Comparison of ENCODE assay signal across 8 cellular contexts in the genomic region with DNA sequence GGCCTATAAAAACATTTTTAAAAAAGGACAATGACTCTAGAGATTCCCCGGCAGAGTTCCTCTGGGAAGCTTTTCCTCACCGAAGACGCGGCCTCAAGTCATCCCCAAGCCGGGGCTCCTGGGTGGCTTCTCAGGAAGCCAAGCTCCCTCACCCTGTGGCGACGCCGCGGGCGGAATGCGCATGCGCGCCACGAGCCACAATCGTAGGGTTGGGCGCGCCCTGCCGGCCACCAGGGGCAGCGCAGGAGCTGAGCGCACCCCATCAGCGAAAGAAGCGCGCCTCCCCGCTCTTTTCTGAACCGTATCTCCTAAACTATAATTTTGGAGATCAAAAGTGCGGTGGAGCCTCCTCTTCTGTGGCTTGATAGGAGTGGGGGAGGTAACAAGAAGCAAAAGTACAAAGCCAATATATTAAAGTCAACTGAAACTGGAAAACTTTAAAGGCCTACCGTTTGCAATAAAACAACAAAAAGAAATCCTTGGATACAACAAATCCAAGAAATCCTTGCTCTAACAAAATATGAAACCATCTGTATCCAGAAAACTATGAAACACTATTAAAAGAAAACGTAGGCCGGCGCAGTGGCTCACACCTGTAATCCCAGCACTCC. TPM values are rescaled to one million over a fixed set of nuclear protein-coding genes. Genes with fewer than 3 reads are reported as not detected.
DNase-seq lines count a peak whose midpoint lies in the region; ATAC-seq and TF ChIP-seq lines count a peak whose summit lies in the region.

No MANE protein-coding gene starts in this region.

- H3K4me2 ChIP-seq in BLaER1 treated with 17β-estradiol and CSF1 and Interleukin-3, amounts not matched to agents 10 nM and 100 nM = peak overlapping the region in 9 of 11 experiments; percentile 2 to 53 (median 37); a peak in 15 of 22 replicates
- H3K4me2 ChIP-seq in SU-DHL-6 (ENCODE audit: low read depth, low read length, poor library complexity, severe bottlenecking) = no peak overlapping the region
- no peak overlapping the region for H3K4me2 ChIP-seq in smooth muscle cell

- H3K79me2 ChIP-seq in SU-DHL-6 (ENCODE audit: insufficient read depth, low read length) (no peaks in the 10 kb centered on the region), smooth muscle cell (ENCODE audit: low read depth) (no peaks in the 10 kb centered on the region)

- H3K4me1 ChIP-seq in BLaER1 treated with 17β-estradiol and CSF1 and Interleukin-3, amounts not matched to agents 10 nM and 100 nM = peaks cover 5 to 23% (median 12%) of the 10 kb centered on the region in 10 experiments; a peak in 17 of 20 replicates
- H3K4me1 ChIP-seq in smooth muscle cell (ENCODE audit: low read depth) = no peaks in the 10 kb centered on the region

- H3K9me3 ChIP-seq in BLaER1 treated with 17β-estradiol and CSF1 and Interleukin-3, amounts not matched to agents 10 nM and 100 nM (replicated peaks in 1 of 11) = peaks cover 43 to 94% (median 75%) of the 10 kb centered on the region in 11 experiments
- H3K9me3 ChIP-seq in SU-DHL-6 (ENCODE audit: insufficient read depth, low read length) = no peaks in the 10 kb centered on the region; the same call in 1 of the 2 replicates
- no peaks in the 10 kb centered on the region for H3K9me3 ChIP-seq in smooth muscle cell (replicated peaks; ENCODE audit: low read depth)

- H3K27me3 ChIP-seq in BLaER1 treated with 17β-estradiol and CSF1 and Interleukin-3, amounts not matched to agents 10 nM and 100 nM = peaks cover 0 to 16% (median 3%) of the 10 kb centered on the region in 11 experiments; a peak in 4 of 22 replicates
- H3K27me3 ChIP-seq in SU-DHL-6 (ENCODE audit: low read length) = no peaks in the 10 kb centered on the region
- H3K27me3 ChIP-seq in smooth muscle cell (ENCODE audit: low read depth) = no peaks in the 10 kb centered on the region

- peak; percentile 83 for DNase-seq in activated naive CD8-positive, alpha-beta T cell treated with anti-CD3 and anti-CD28 coated beads, Interleukin-2, amount 50 U/mL, for 16 hours (ENCODE audit: low read depth, low spot score)
- DNase-seq in hepatic stellate cell (ENCODE audit: low spot score) (peak; percentile 85), smooth muscle cell (lab: John Stamatoyannopoulos, UW; ENCODE audit: unreplicated experiment) (no peak), NCI-H2107 treated with DMSO at 0.1 percent for 48 hours (lab: John Stamatoyannopoulos, UW; ENCODE audit: unreplicated experiment) (no peak)

- WGBS in smooth muscle cell (ENCODE audit: low lambda C conversion rate) = 27% methylated on average over 30 of the region's 30 CpGs

- H3K9me2 ChIP-seq in SU-DHL-6 (replicated peaks; ENCODE audit: insufficient read depth, low read length) = no peaks in the 10 kb centered on the region

- peaks cover 0 to 1% (median 0%) of the 10 kb centered on the region in 11 experiments; a peak in 1 of 22 replicates for H3K36me3 ChIP-seq in BLaER1 treated with 17β-estradiol and CSF1 and Interleukin-3, amounts not matched to agents 10 nM and 100 nM
- H3K36me3 ChIP-seq in SU-DHL-6 (ENCODE audit: low read length) (no peaks in the 10 kb centered on the region), smooth muscle cell (ENCODE audit: low read depth) (no peaks in the 10 kb centered on the region)

- H3K27ac ChIP-seq in BLaER1 treated with 17β-estradiol and CSF1 and Interleukin-3, amounts not matched to agents 10 nM and 100 nM = no peak overlapping the region
- H3K27ac ChIP-seq in SU-DHL-6 (ENCODE audit: low read depth, low read length) = no peak overlapping the region
- H3K27ac ChIP-seq in smooth muscle cell (ENCODE audit: low read depth) = no peak overlapping the region

- H3K9ac ChIP-seq in BLaER1 treated with 17β-estradiol and CSF1 and Interleukin-3, amounts not matched to agents 10 nM and 100 nM = no peak overlapping the region
- H3K9ac ChIP-seq in SU-DHL-6 (ENCODE audit: low read length) (no peak overlapping the region), smooth muscle cell (ENCODE audit: low read depth) (no peak overlapping the region)

- no peaks in the 10 kb centered on the region for H4K20me1 ChIP-seq in BLaER1 treated with 17β-estradiol and CSF1 and Interleukin-3, amounts not matched to agents 10 nM and 100 nM
- H4K20me1 ChIP-seq in SU-DHL-6 (ENCODE audit: low read depth, low read length) (no peaks in the 10 kb centered on the region), smooth muscle cell (ENCODE audit: low read depth) (no peaks in the 10 kb centered on the region)

- ATAC-seq in GM18907 (IDR thresholded peaks at IDR 0.05; ENCODE audit: unreplicated experiment) = no peak
- no peak for ATAC-seq in HG02840 (IDR thresholded peaks at IDR 0.05; ENCODE audit: low FRiP score, unreplicated experiment)

- H2AFZ ChIP-seq in SU-DHL-6 (ENCODE audit: low read depth, low read length, severe bottlenecking) (no peak overlapping the region), smooth muscle cell (ENCODE audit: low read depth) (no peak overlapping the region)

- H3F3A ChIP-seq in SU-DHL-6 (ENCODE audit: insufficient read depth) = no peaks in the 10 kb centered on the region
- no peaks in the 10 kb centered on the region for H3F3A ChIP-seq in smooth muscle cell (ENCODE audit: low read depth)

- peak overlapping the region in 7 of 10 experiments; percentile 9 to 53 (median 23); a peak in 6 of 20 replicates for H3K4me3 ChIP-seq in BLaER1 treated with 17β-estradiol and CSF1 and Interleukin-3, amounts not matched to agents 10 nM and 100 nM
- H3K4me3 ChIP-seq in SU-DHL-6 (ENCODE audit: insufficient read depth, low read length, poor library complexity, severe bottlenecking) = no peak overlapping the region
- no peak overlapping the region for H3K4me3 ChIP-seq in smooth muscle cell

- peak; percentile 49 for TF ChIP-seq CTCF in SU-DHL-6 (IDR thresholded peaks at IDR 0.05; ENCODE audit: insufficient read depth, low read length, poor library complexity, severe bottlenecking)
- TF ChIP-seq CTCF in smooth muscle cell (IDR thresholded peaks at IDR 0.05; ENCODE audit: borderline replicate concordance, insufficient read depth, poor library complexity, severe bottlenecking) = peak; percentile 45

RNA-seq across cellular contexts. Expression of a gene that starts 17.4 kb away (rescaled TPM):
- total RNA-seq in smooth muscle cell = 24.0 and 27.5 TPM in 2 replicates
- 24.0 and 26.2 TPM in 2 replicates for polyA plus RNA-seq in smooth muscle cell

RNA-seq across cellular contexts. Expression of a gene that starts 51.3 kb away (rescaled TPM):
- 9.7 and 13.9 TPM in 2 replicates for total RNA-seq in smooth muscle cell
- 4.1 and 6.3 TPM in 2 replicates for polyA plus RNA-seq in smooth muscle cell

Comparison
In these comparisons a context has a peak if more than half of its experiments do, and no peak if none do; other contexts are left out.
1. H3K4me2 ChIP-seq: peak in BLaER1 treated with 17β-estradiol and CSF1 and Interleukin-3, amounts not matched to agents 10 nM and 100 nM (9 of 11); none in SU-DHL-6 (single experiment) and smooth muscle cell (single experiment).
2. H3K4me3 ChIP-seq: peak in BLaER1 treated with 17β-estradiol and CSF1 and Interleukin-3, amounts not matched to agents 10 nM and 100 nM (7 of 10); none in SU-DHL-6 (single experiment) and smooth muscle cell (single experiment).
3. DNase-seq: peak in activated naive CD8-positive, alpha-beta T cell treated with anti-CD3 and anti-CD28 coated beads, Interleukin-2, amount 50 U/mL, for 16 hours (single experiment) and hepatic stellate cell (single experiment); none in smooth muscle cell (single experiment) and NCI-H2107 treated with DMSO at 0.1 percent for 48 hours (single experiment).